30 cellular contexts compared by ENCODE assay signal in genomic region chr12:113069149-113069548, GRCh38. TPM values are rescaled to one million over a fixed set of nuclear protein-coding genes. Genes with fewer than 3 reads are reported as not detected.
A peak's percentile ranks its signal among the peaks of the same experiment; 100 is the strongest.
DNase-seq lines count a peak whose midpoint lies in the region; ATAC-seq and TF ChIP-seq lines count a peak whose summit lies in the region.
"Had no signal": no experiment of that assay in that cellular context is flagged by ENCODE, and none has a peak within 500 bp of the region (broad histone marks: within the 10 kb centered on the region; RNA-seq: fewer than 3 reads in every experiment).

No MANE protein-coding gene starts in this region.

- H3K9me3 ChIP-seq in DOHH2 (ENCODE audit: control insufficient read depth, insufficient read depth, low read length) = no peaks in the 10 kb centered on the region
- no peaks in the 10 kb centered on the region for H3K9me3 ChIP-seq in SU-DHL-6 (ENCODE audit: insufficient read depth, low read length)
- no peaks in the 10 kb centered on the region for H3K9me3 ChIP-seq in neuronal stem cell (replicated peaks in 1 of 2; ENCODE audit: control insufficient read depth in 2 of 2, insufficient read depth in 1 of 2, low read depth in 1 of 2, low read length in 2 of 2)
- H3K9me3 ChIP-seq in trophoblast cell (ENCODE audit: insufficient read depth, low read depth, low read length) = peaks cover 3% of the 10 kb centered on the region
- H3K9me3 ChIP-seq: esophagus squamous epithelium, psoas muscle had no signal

- H2AFZ ChIP-seq in SU-DHL-6 (ENCODE audit: low read depth, low read length, severe bottlenecking) (no peak overlapping the region), neuronal stem cell (ENCODE audit: low read length) (no peak overlapping the region), trophoblast cell (ENCODE audit: insufficient read depth, low read length, poor library complexity) (no peak overlapping the region)

- H3K79me1 ChIP-seq in neuronal stem cell (ENCODE audit: low read depth, low read length) = no peaks in the 10 kb centered on the region
- no peaks in the 10 kb centered on the region for H3K79me1 ChIP-seq in trophoblast cell (ENCODE audit: low read length)

- no peak overlapping the region for H4K8ac ChIP-seq in neuronal stem cell (ENCODE audit: low read depth, low read length)
- no peak overlapping the region for H4K8ac ChIP-seq in trophoblast cell (ENCODE audit: low read depth, low read length)

- H2AK5ac ChIP-seq in neuronal stem cell (ENCODE audit: low read depth, low read length) (peak overlapping the region; percentile 49), trophoblast cell (ENCODE audit: low read length) (no peak overlapping the region)

- H2BK12ac ChIP-seq in neuronal stem cell (ENCODE audit: low read length) = no peak overlapping the region
- no peak overlapping the region for H2BK12ac ChIP-seq in trophoblast cell (ENCODE audit: low read length)

- H4K12ac ChIP-seq in trophoblast cell (ENCODE audit: low read depth, low read length) = no peak overlapping the region

- H4K91ac ChIP-seq in neuronal stem cell (ENCODE audit: low read depth, low read length, poor library complexity) (no peak overlapping the region), trophoblast cell (ENCODE audit: low read depth, low read length) (no peak overlapping the region)

- H4K20me1 ChIP-seq in DOHH2 (ENCODE audit: control insufficient read depth, insufficient read depth, low read depth, low read length) (no peaks in the 10 kb centered on the region), SU-DHL-6 (ENCODE audit: low read depth, low read length) (no peaks in the 10 kb centered on the region)

- H3K23ac ChIP-seq in neuronal stem cell (ENCODE audit: low read depth, low read length, poor library complexity) (no peak overlapping the region), trophoblast cell (ENCODE audit: low read length) (no peak overlapping the region)

- no peak overlapping the region for H2BK120ac ChIP-seq in neuronal stem cell (ENCODE audit: low read depth, low read length)
- H2BK120ac ChIP-seq in trophoblast cell (ENCODE audit: insufficient read depth, low read length, poor library complexity) = no peak overlapping the region

- H3K27me3 ChIP-seq in DOHH2 (ENCODE audit: control insufficient read depth, low read length) (no peaks in the 10 kb centered on the region), SU-DHL-6 (ENCODE audit: low read length) (no peaks in the 10 kb centered on the region), neuronal stem cell (ENCODE audit: control insufficient read depth in 3 of 3, insufficient read depth in 3 of 3, low read depth in 1 of 3, low read length in 3 of 3) (peaks cover 0 to 10% (median 0%) of the 10 kb centered on the region in 3 experiments), trophoblast cell (ENCODE audit: insufficient read depth, low read length) (no peaks in the 10 kb centered on the region)

- H3K9ac ChIP-seq in SU-DHL-6 (ENCODE audit: low read length) = peak overlapping the region; percentile 98
- H3K9ac ChIP-seq in neuronal stem cell (ENCODE audit: low read depth, low read length, poor library complexity) = no peak overlapping the region
- no peak overlapping the region for H3K9ac ChIP-seq in trophoblast cell (ENCODE audit: low read length)

- H3K14ac ChIP-seq in neuronal stem cell (ENCODE audit: low read length) (no peak overlapping the region), trophoblast cell (ENCODE audit: low read length) (no peak overlapping the region)

- peaks cover 98% of the 10 kb centered on the region for H3K79me2 ChIP-seq in DOHH2 (ENCODE audit: control insufficient read depth, low read length)
- H3K79me2 ChIP-seq in SU-DHL-6 (ENCODE audit: insufficient read depth, low read length) = peaks cover 82% of the 10 kb centered on the region
- H3K79me2 ChIP-seq in trophoblast cell (ENCODE audit: control insufficient read depth, insufficient read depth, low read length, poor library complexity) = no peaks in the 10 kb centered on the region

- DNase-seq in NCI-H1092 treated with DMSO at 0.1 percent for 48 hours (lab: John Stamatoyannopoulos, UW) (peak; percentile 34), NCI-H1092 (lab: John Stamatoyannopoulos, UW) (no peak), neuronal stem cell (ENCODE audit: low spot score) (no peak), NCI-H2107 treated with DMSO at 0.1 percent for 48 hours (lab: John Stamatoyannopoulos, UW; ENCODE audit: unreplicated experiment) (no peak), trophoblast cell (no peak)
- DNase-seq: activated CD4-positive, alpha-beta memory T cell treated with anti-CD3 and anti-CD28 coated beads, Interleukin-2, amount 10 ng/mL, durations not matched to agents 7 days and 5 days; activated CD4-positive, CD25-positive, alpha-beta regulatory T cell treated with anti-CD3 and anti-CD28 coated beads, Interleukin-2, amount 50 U/mL, for 72 hours; amygdala; brain microvascular endothelial cell; CD4-positive, alpha-beta memory T cell; dorsolateral prefrontal cortex; EL; esophagus squamous epithelium; foreskin keratinocyte; head of caudate nucleus; left ventricle myocardium superior; NCI-H1105; NCI-H2029 treated with DMSO at 0.1 percent for 48 hours; NCI-H226; NCI-H526 treated with DMSO at 0.1 percent for 48 hours; nucleus accumbens; OCI-M1; psoas muscle; stimulated activated CD4-positive, alpha-beta T cell treated with anti-CD3 and anti-CD28 coated beads, Interleukin-4, amount 100 ng/mL, for 24 hours; T-cell had no signal

- no peak overlapping the region for H3K18ac ChIP-seq in neuronal stem cell (ENCODE audit: low read length)
- H3K18ac ChIP-seq in trophoblast cell (ENCODE audit: low read length) = no peak overlapping the region

- H3K4me1 ChIP-seq in DOHH2 (ENCODE audit: control insufficient read depth, low read length) (peaks cover 100% of the 10 kb centered on the region), neuronal stem cell (ENCODE audit: control insufficient read depth in 2 of 2, insufficient read depth in 1 of 2, low read depth in 1 of 2, low read length in 2 of 2) (peaks cover 0 to 9% of the 10 kb centered on the region in 2 donors), trophoblast cell (ENCODE audit: control insufficient read depth in 1 of 2, insufficient read depth in 2 of 2, low read length in 2 of 2) (no peaks in the 10 kb centered on the region)
- H3K4me1 ChIP-seq: foreskin keratinocyte, psoas muscle had no signal

- H2BK5ac ChIP-seq in neuronal stem cell (ENCODE audit: low read length) = no peak overlapping the region
- H2BK5ac ChIP-seq in trophoblast cell (ENCODE audit: low read depth, low read length, poor library complexity) = no peak overlapping the region

- H3K27ac ChIP-seq in DOHH2 (ENCODE audit: low read depth, low read length) = peak overlapping the region; percentile 99
- peak overlapping the region; percentile 99 for H3K27ac ChIP-seq in SU-DHL-6 (ENCODE audit: low read depth, low read length)
- no peak overlapping the region for H3K27ac ChIP-seq in neuronal stem cell (replicated peaks; ENCODE audit: low read length)
- H3K27ac ChIP-seq in trophoblast cell (ENCODE audit: low read depth, low read length) = no peak overlapping the region
- H3K27ac ChIP-seq: 22Rv1, brain microvascular endothelial cell, foreskin keratinocyte, psoas muscle, RWPE1 had no signal

- TF ChIP-seq CTCF in DOHH2 (IDR thresholded peaks at IDR 0.05; ENCODE audit: low read depth, low read length, poor library complexity, severe bottlenecking) = no peak
- TF ChIP-seq CTCF in SU-DHL-6 (IDR thresholded peaks at IDR 0.05; ENCODE audit: insufficient read depth, low read length, poor library complexity, severe bottlenecking) = no peak

- peaks cover 98% of the 10 kb centered on the region for H3K36me3 ChIP-seq in DOHH2 (ENCODE audit: control insufficient read depth, low read length)
- H3K36me3 ChIP-seq in SU-DHL-6 (ENCODE audit: low read length) = no peaks in the 10 kb centered on the region; the same call in none of the 2 replicates
- H3K36me3 ChIP-seq in neuronal stem cell (replicated peaks in 1 of 2; ENCODE audit: control insufficient read depth in 2 of 2, insufficient read depth in 2 of 2, low read length in 2 of 2) = no peaks in the 10 kb centered on the region
- H3K36me3 ChIP-seq in trophoblast cell (ENCODE audit: control insufficient read depth in 1 of 2, insufficient read depth in 2 of 2, low read length in 2 of 2) = no peaks in the 10 kb centered on the region
- H3K36me3 ChIP-seq: brain microvascular endothelial cell, esophagus squamous epithelium had no signal

- H2BK15ac ChIP-seq in neuronal stem cell (ENCODE audit: low read length) = no peak overlapping the region

- no peak for ATAC-seq in activated CD4-positive, CD25-positive, alpha-beta regulatory T cell treated with anti-CD3 and anti-CD28 coated beads, Interleukin-2, amount 50 U/mL, for 24 hours
- ATAC-seq: foreskin keratinocyte, left ventricle myocardium superior, psoas muscle, T-cell had no signal

- no CpG with 5 or more reads among the region's 5 CpGs for WGBS in neuronal stem cell (ENCODE audit: extremely low coverage in 2 of 2, insufficient read length in 2 of 2, insufficient replicate concordance in 1 of 2), 2 donors
- no CpG with 5 or more reads among the region's 5 CpGs for WGBS in trophoblast cell (ENCODE audit: extremely low coverage, insufficient coverage, insufficient read length)

- H3F3A ChIP-seq in DOHH2 (ENCODE audit: control insufficient read depth, insufficient read depth) (peaks cover 85% of the 10 kb centered on the region), SU-DHL-6 (ENCODE audit: insufficient read depth) (peaks cover 97% of the 10 kb centered on the region)

- H3K4ac ChIP-seq in neuronal stem cell (ENCODE audit: low read length) (no peak overlapping the region), trophoblast cell (ENCODE audit: low read depth, low read length) (no peak overlapping the region)

- H3K9me2 ChIP-seq in DOHH2 (replicated peaks; ENCODE audit: control insufficient read depth, low read length) (no peaks in the 10 kb centered on the region), SU-DHL-6 (replicated peaks; ENCODE audit: insufficient read depth, low read length) (no peaks in the 10 kb centered on the region)

- H3K4me3 ChIP-seq in DOHH2 (ENCODE audit: low read length) (peak overlapping the region; percentile 94), SU-DHL-6 (ENCODE audit: insufficient read depth, low read length, poor library complexity, severe bottlenecking) (peak overlapping the region; percentile 31), neuronal stem cell (ENCODE audit: low read length in 2 of 2) (no peak overlapping the region), trophoblast cell (ENCODE audit: low read depth, low read length) (no peak overlapping the region)
- H3K4me3 ChIP-seq: dorsolateral prefrontal cortex, esophagus squamous epithelium, psoas muscle had no signal

- H3K4me2 ChIP-seq in DOHH2 (ENCODE audit: low read length) = peak overlapping the region; percentile 99
- peak overlapping the region; percentile 99 for H3K4me2 ChIP-seq in SU-DHL-6 (ENCODE audit: low read depth, low read length, poor library complexity, severe bottlenecking)
- H3K4me2 ChIP-seq in neuronal stem cell (ENCODE audit: insufficient read depth, low read length, poor library complexity, severe bottlenecking) = no peak overlapping the region
- H3K4me2 ChIP-seq in trophoblast cell (ENCODE audit: low read length) = no peak overlapping the region

RNA-seq across cellular contexts. Expression of gene DTX1, which starts 12.6 kb away (rescaled TPM):
- 8.5 TPM for polyA plus RNA-seq in neuronal stem cell (2013, experiment 1 of 2)
- polyA plus RNA-seq in neuronal stem cell (2013, experiment 2 of 2) = 8.4 TPM
- polyA plus RNA-seq in trophoblast cell (2013) = 0.05 and 0.07 TPM in 2 replicates
- polyA plus RNA-seq: foreskin keratinocyte had no signal

Comparison
In these comparisons a context has a peak if more than half of its experiments do, and no peak if none do; other contexts are left out.
1. H3K27ac ChIP-seq: peak in DOHH2 (single experiment) and SU-DHL-6 (single experiment); none in neuronal stem cell (single experiment) and trophoblast cell (single experiment).
2. H3K4me2 ChIP-seq: peak in DOHH2 (single experiment) and SU-DHL-6 (single experiment); none in neuronal stem cell (single experiment) and trophoblast cell (single experiment).
3. H3K4me3 ChIP-seq: peak in DOHH2 (single experiment) and SU-DHL-6 (single experiment); none in neuronal stem cell (0 of 2) and trophoblast cell (single experiment).